ENCODE assay signal across 24 cellular contexts in genomic region chr14:34376868-34377267, GRCh38.
"Had no signal": no experiment of that assay in that cellular context is flagged by ENCODE, and none has a peak within 500 bp of the region (broad histone marks: within the 10 kb centered on the region; RNA-seq: fewer than 3 reads in every experiment).

No MANE protein-coding gene starts in this region.

- H3K27me3 ChIP-seq: adrenal gland, dorsolateral prefrontal cortex had no signal

- H3K36me3 ChIP-seq: adrenal gland had no signal

- H3K9me3 ChIP-seq: adrenal gland had no signal

- ATAC-seq: activated naive CD8-positive, alpha-beta T cell treated with anti-CD3 and anti-CD28 coated beads, Interleukin-2, amount 50 U/mL, for 24 hours; activated T-cell treated with anti-CD3 and anti-CD28 coated beads, Interleukin-2, amount 50 U/mL, for 4 hours; activated T-helper 17 cell treated with anti-CD3 and anti-CD28 coated beads, Interleukin-2, amount 50 U/mL, for 72 hours; esophagus mucosa; WTC11 had no signal

- H3K27ac ChIP-seq: adrenal gland, coronary artery, dorsolateral prefrontal cortex, VCaP had no signal

- DNase-seq: activated CD4-positive, alpha-beta memory T cell treated with anti-CD3 and anti-CD28 coated beads, Interleukin-2, amount 10 ng/mL, durations not matched to agents 7 days and 5 days; activated CD4-positive, alpha-beta T cell treated with anti-CD3 and anti-CD28 coated beads for 1 hour; activated CD4-positive, alpha-beta T cell treated with anti-CD3 and anti-CD28 coated beads for 4 hours; activated CD4-positive, alpha-beta T cell treated with anti-CD3 and anti-CD28 coated beads, Interleukin-2, amount 10 ng/mL, durations not matched to agents 7 days and 5 days; activated CD4-positive, alpha-beta T cell treated with anti-CD3 and anti-CD28 coated beads, Interleukin-2, amount 50 U/mL, for 4 hours; activated effector memory CD4-positive, alpha-beta T cell treated with Interleukin-2 at 50 U/mL for 16 hours; activated naive CD4-positive, alpha-beta T cell treated with anti-CD3 and anti-CD28 coated beads for 36 hours; activated naive CD8-positive, alpha-beta T cell treated with anti-CD3 and anti-CD28 coated beads for 36 hours; activated naive CD8-positive, alpha-beta T cell treated with anti-CD3 and anti-CD28 coated beads, Interleukin-2, amount 50 U/mL, for 24 hours; activated T-cell treated with anti-CD3 and anti-CD28 coated beads, Interleukin-2, amount 50 U/mL, for 4 hours; adrenal gland; amygdala; aorta; dorsolateral prefrontal cortex; effector memory CD4-positive, alpha-beta T cell; endodermal cell; foreskin fibroblast; glutamatergic neuron; T-helper 2 cell had no signal

- H3K4me3 ChIP-seq: adrenal gland, coronary artery, dorsolateral prefrontal cortex had no signal
